ENCODE assay signal across 12 cellular contexts in the genomic region with DNA sequence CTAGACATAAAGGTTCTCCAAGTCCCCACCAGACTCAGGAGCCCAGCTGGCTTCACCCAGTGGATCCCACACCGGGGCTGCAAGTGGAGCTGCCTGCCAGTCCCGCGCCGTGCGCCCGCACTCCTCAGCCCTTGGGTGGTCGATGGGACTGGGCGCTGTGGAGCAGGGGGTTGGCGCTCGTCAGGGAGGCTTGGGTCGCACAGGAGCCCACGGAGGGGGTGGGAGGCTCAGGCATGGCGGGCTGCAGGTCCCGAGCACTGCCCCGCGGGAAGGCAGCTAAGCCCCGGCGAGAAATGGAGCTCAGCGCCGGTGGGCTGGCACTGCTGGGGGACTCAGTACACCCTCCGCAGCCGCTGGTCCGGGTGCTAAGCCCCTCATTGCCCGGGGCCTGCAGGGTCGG. TPM values are rescaled to one million over a fixed set of nuclear protein-coding genes. Genes with fewer than 3 reads are reported as not detected.
"Had no signal": no experiment of that assay in that cellular context is flagged by ENCODE, and none has a peak within 500 bp of the region (broad histone marks: within the 10 kb centered on the region; RNA-seq: fewer than 3 reads in every experiment).

No MANE protein-coding gene starts in this region.

RNA-seq across cellular contexts. Expression of a gene that starts 7.4 kb away (rescaled TPM):
- total RNA-seq: activated CD4-positive, alpha-beta memory T cell treated with anti-CD3 and anti-CD28 coated beads, Interleukin-2, amount 10 ng/mL, durations not matched to agents 7 days and 5 days; activated CD4-positive, alpha-beta T cell treated with anti-CD3 and anti-CD28 coated beads for 36 hours; activated CD4-positive, alpha-beta T cell treated with anti-CD3 and anti-CD28 coated beads, Interleukin-2, amount 10 ng/mL, durations not matched to agents 7 days and 5 days; activated CD8-positive, alpha-beta memory T cell treated with anti-CD3 and anti-CD28 coated beads, Interleukin-2, amount 10 ng/mL, durations not matched to agents 7 days and 5 days; activated CD8-positive, alpha-beta T cell treated with anti-CD3 and anti-CD28 coated beads, Interleukin-2, amount 10 ng/mL, durations not matched to agents 7 days and 5 days; activated naive CD8-positive, alpha-beta T cell treated with anti-CD3 and anti-CD28 coated beads, Interleukin-2, amount 10 ng/mL, durations not matched to agents 7 days and 5 days; activated T-helper 2 cell treated with anti-CD3 and anti-CD28 coated beads, Interferon-gamma antibody, Interleukin-2, Interleukin-4, amounts not matched to agents 10 μg/mL and 5 μg/mL and 100 μg/mL, durations not matched to agents 14 hours and 24 hours and 36 hours; ascending aorta; bronchial epithelial cell; cardiac muscle cell; WTC11 had no signal
- polyA plus RNA-seq: adipose tissue, cardiac muscle cell had no signal

RNA-seq across cellular contexts. Expression of a gene that starts 37.0 kb away (rescaled TPM):
- total RNA-seq: activated CD4-positive, alpha-beta memory T cell treated with anti-CD3 and anti-CD28 coated beads, Interleukin-2, amount 10 ng/mL, durations not matched to agents 7 days and 5 days; activated CD4-positive, alpha-beta T cell treated with anti-CD3 and anti-CD28 coated beads for 36 hours; activated CD4-positive, alpha-beta T cell treated with anti-CD3 and anti-CD28 coated beads, Interleukin-2, amount 10 ng/mL, durations not matched to agents 7 days and 5 days; activated CD8-positive, alpha-beta memory T cell treated with anti-CD3 and anti-CD28 coated beads, Interleukin-2, amount 10 ng/mL, durations not matched to agents 7 days and 5 days; activated CD8-positive, alpha-beta T cell treated with anti-CD3 and anti-CD28 coated beads, Interleukin-2, amount 10 ng/mL, durations not matched to agents 7 days and 5 days; activated naive CD8-positive, alpha-beta T cell treated with anti-CD3 and anti-CD28 coated beads, Interleukin-2, amount 10 ng/mL, durations not matched to agents 7 days and 5 days; activated T-helper 2 cell treated with anti-CD3 and anti-CD28 coated beads, Interferon-gamma antibody, Interleukin-2, Interleukin-4, amounts not matched to agents 10 μg/mL and 5 μg/mL and 100 μg/mL, durations not matched to agents 14 hours and 24 hours and 36 hours; bronchial epithelial cell had no signal

RNA-seq across cellular contexts. Expression of a gene that starts 50.6 kb away (rescaled TPM):
- total RNA-seq: activated CD4-positive, alpha-beta T cell treated with anti-CD3 and anti-CD28 coated beads for 36 hours; activated T-helper 2 cell treated with anti-CD3 and anti-CD28 coated beads, Interferon-gamma antibody, Interleukin-2, Interleukin-4, amounts not matched to agents 10 μg/mL and 5 μg/mL and 100 μg/mL, durations not matched to agents 14 hours and 24 hours and 36 hours; ascending aorta; cardiac muscle cell; WTC11 had no signal
